18 cellular contexts compared by ENCODE assay signal in the genomic region with DNA sequence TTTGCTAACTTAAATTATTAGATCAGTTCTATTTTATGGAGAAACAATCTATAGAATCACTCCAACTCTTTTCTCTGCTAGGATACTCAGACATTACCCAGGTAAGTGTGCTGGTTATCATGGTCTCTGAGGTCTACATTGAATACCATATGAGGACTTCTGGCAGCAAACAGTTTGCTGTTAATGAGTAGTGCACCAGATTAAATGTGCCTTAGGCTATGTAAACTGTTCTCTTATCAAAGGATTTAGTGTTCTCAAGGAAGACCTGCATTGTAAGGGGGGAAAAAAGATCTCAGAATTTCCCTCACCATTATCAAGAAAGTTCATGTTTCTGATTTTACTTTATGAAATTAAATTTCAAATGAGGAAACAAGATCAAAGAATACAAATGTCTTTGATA.
A peak's percentile ranks its signal among the peaks of the same experiment; 100 is the strongest.
DNase-seq lines count a peak whose midpoint lies in the region; ATAC-seq and TF ChIP-seq lines count a peak whose summit lies in the region.
"Had no signal": no experiment of that assay in that cellular context is flagged by ENCODE, and none has a peak within 500 bp of the region (broad histone marks: within the 10 kb centered on the region; RNA-seq: fewer than 3 reads in every experiment).

No MANE protein-coding gene starts in this region.

- H3K4me3 ChIP-seq in BLaER1, result no peak overlapping the region
- H3K4me3 ChIP-seq: body of pancreas, coronary artery, right lobe of liver had no signal

- H3K4me1 ChIP-seq in BLaER1, result peaks cover 10% of the 10 kb centered on the region; the same call in 1 of the 2 replicates
- H3K4me1 ChIP-seq: right lobe of liver had no signal

- H3K9ac ChIP-seq in BLaER1, result no peak overlapping the region
- H3K9ac ChIP-seq: SK-N-SH had no signal

- intact Hi-C loops in natural killer cell (cut with micrococcal nuclease), result loop anchor here (10.0 kb wide), 1 partner anchor 63 kb away; no protein-coding TSS in a partner anchor

- H3K9me3 Mint-ChIP-seq in natural killer cell, result no peaks in the 10 kb centered on the region
- H3K9me3 Mint-ChIP-seq: activated CD4-positive, alpha-beta T cell treated with anti-CD3 and anti-CD28 coated beads, Interleukin-2, amount 10 ng/mL, durations not matched to agents 7 days and 5 days; activated naive CD4-positive, alpha-beta T cell treated with anti-CD3 and anti-CD28 coated beads, Interleukin-2, amount 10 ng/mL, durations not matched to agents 7 days and 5 days had no signal

- no peak overlapping the region for H3K27ac ChIP-seq in BLaER1
- H3K27ac ChIP-seq: body of pancreas, coronary artery, epithelial cell of prostate, right lobe of liver had no signal

- H3K4me1 Mint-ChIP-seq in natural killer cell, result no peaks in the 10 kb centered on the region
- H3K4me1 Mint-ChIP-seq: activated CD4-positive, alpha-beta T cell treated with anti-CD3 and anti-CD28 coated beads, Interleukin-2, amount 10 ng/mL, durations not matched to agents 7 days and 5 days; activated naive CD4-positive, alpha-beta T cell treated with anti-CD3 and anti-CD28 coated beads, Interleukin-2, amount 10 ng/mL, durations not matched to agents 7 days and 5 days had no signal

- no peak overlapping the region for H3K4me3 Mint-ChIP-seq in natural killer cell
- H3K4me3 Mint-ChIP-seq: activated CD4-positive, alpha-beta T cell treated with anti-CD3 and anti-CD28 coated beads, Interleukin-2, amount 10 ng/mL, durations not matched to agents 7 days and 5 days; activated naive CD4-positive, alpha-beta T cell treated with anti-CD3 and anti-CD28 coated beads, Interleukin-2, amount 10 ng/mL, durations not matched to agents 7 days and 5 days had no signal

- H3K36me3 ChIP-seq in BLaER1, result no peaks in the 10 kb centered on the region
- H3K36me3 ChIP-seq: right lobe of liver had no signal

- no peak for TF ChIP-seq CTCF in natural killer cell (IDR thresholded peaks at IDR 0.05)

- H4K20me1 ChIP-seq in BLaER1, result no peaks in the 10 kb centered on the region

- ATAC-seq in GM19324 (IDR thresholded peaks at IDR 0.05; ENCODE audit: low FRiP score, unreplicated experiment), result peak; percentile 4
- peak; percentile 10 for ATAC-seq in HG03558 (IDR thresholded peaks at IDR 0.05; ENCODE audit: extremely low read depth, unreplicated experiment)
- ATAC-seq in natural killer cell, result no peak
- ATAC-seq: body of pancreas, PC-3 had no signal

- no peaks in the 10 kb centered on the region for H3K27me3 Mint-ChIP-seq in natural killer cell (ENCODE audit: low read depth in 2 of 2)
- H3K27me3 Mint-ChIP-seq: activated CD4-positive, alpha-beta T cell treated with anti-CD3 and anti-CD28 coated beads, Interleukin-2, amount 10 ng/mL, durations not matched to agents 7 days and 5 days; activated naive CD4-positive, alpha-beta T cell treated with anti-CD3 and anti-CD28 coated beads, Interleukin-2, amount 10 ng/mL, durations not matched to agents 7 days and 5 days had no signal

- 0 out of 2 replicates have a peak, but pooled peaks cover 6% of the 10 kb centered on the region for H3K9me3 ChIP-seq in BLaER1
- H3K9me3 ChIP-seq: body of pancreas, right lobe of liver, SK-N-SH had no signal

- H3K36me3 Mint-ChIP-seq in natural killer cell, result no peaks in the 10 kb centered on the region
- H3K36me3 Mint-ChIP-seq: activated naive CD4-positive, alpha-beta T cell treated with anti-CD3 and anti-CD28 coated beads, Interleukin-2, amount 10 ng/mL, durations not matched to agents 7 days and 5 days had no signal

- H3K4me2 ChIP-seq in BLaER1, result peak overlapping the region; percentile 40; the same call in 1 of the 2 replicates
- H3K4me2 ChIP-seq: SK-N-SH had no signal

- no peak overlapping the region for H3K27ac Mint-ChIP-seq in natural killer cell
- H3K27ac Mint-ChIP-seq: activated CD4-positive, alpha-beta T cell treated with anti-CD3 and anti-CD28 coated beads, Interleukin-2, amount 10 ng/mL, durations not matched to agents 7 days and 5 days; activated naive CD4-positive, alpha-beta T cell treated with anti-CD3 and anti-CD28 coated beads, Interleukin-2, amount 10 ng/mL, durations not matched to agents 7 days and 5 days had no signal

- H3K27me3 ChIP-seq in BLaER1, result no peaks in the 10 kb centered on the region
- H3K27me3 ChIP-seq: body of pancreas, right lobe of liver had no signal

- DNase-seq in astrocyte of the hippocampus (ENCODE audit: low read depth, low spot score) (peak; percentile 7), natural killer cell (no peak), NOMO-1 (lab: John Stamatoyannopoulos, UW; ENCODE audit: unreplicated experiment in 2 of 2) (no peak), NCI-H2227 treated with DMSO at 0.1 percent for 48 hours (lab: John Stamatoyannopoulos, UW) (no peak)
- DNase-seq in stimulated activated CD4-positive, alpha-beta T cell treated with anti-CD3 and anti-CD28 coated beads, Interleukin-15, amount 100 ng/mL, for 24 hours, result no peak
- DNase-seq: activated CD4-positive, alpha-beta T cell treated with anti-CD3 and anti-CD28 coated beads, Interleukin-2, amount 10 ng/mL, durations not matched to agents 7 days and 5 days; activated naive CD4-positive, alpha-beta T cell treated with anti-CD3 and anti-CD28 coated beads, Interleukin-2, amount 10 ng/mL, durations not matched to agents 7 days and 5 days; body of pancreas; DMS79; occipital lobe; PC-3; right lobe of liver; SK-N-SH had no signal

Comparison
In these comparisons a context has a peak if more than half of its experiments do, and no peak if none do; other contexts are left out.
1. ATAC-seq: peak in GM19324 (single experiment) and HG03558 (single experiment); none in natural killer cell (0 of 3).